ENCODE assay signal across 13 cellular contexts in genomic region chr1:39453603-39454002, GRCh38. TPM values are rescaled to one million over a fixed set of nuclear protein-coding genes. Genes with fewer than 3 reads are reported as not detected.
DNase-seq lines count a peak whose midpoint lies in the region; ATAC-seq and TF ChIP-seq lines count a peak whose summit lies in the region.
"Had no signal": no experiment of that assay in that cellular context is flagged by ENCODE, and none has a peak within 500 bp of the region (broad histone marks: within the 10 kb centered on the region; RNA-seq: fewer than 3 reads in every experiment).

No MANE protein-coding gene starts in this region.

- ATAC-seq in activated CD8-positive, alpha-beta T cell treated with anti-CD3 and anti-CD28 coated beads, Interleukin-2, amount 10 ng/mL, durations not matched to agents 7 days and 5 days, result no peak
- ATAC-seq in activated CD8-positive, alpha-beta T cell treated with anti-CD3 and anti-CD28 coated beads for 36 hours, result no peak
- ATAC-seq in esophagus mucosa (peak; percentile 45), right lobe of liver (peak; percentile 61 to 77 (median 65)), upper lobe of right lung (peak; percentile 62), GM18861 (IDR thresholded peaks at IDR 0.05; ENCODE audit: unreplicated experiment) (no peak), HG02885 (IDR thresholded peaks at IDR 0.05; ENCODE audit: poor library complexity, unreplicated experiment) (no peak)
- ATAC-seq: A549, SK-N-SH treated with all-trans-retinoic acid at 6 μM for 48 hours had no signal

- H3K36me3 Mint-ChIP-seq in activated CD8-positive, alpha-beta T cell treated with anti-CD3 and anti-CD28 coated beads, Interleukin-2, amount 10 ng/mL, durations not matched to agents 7 days and 5 days (ENCODE audit: low read depth), result peaks cover 76% of the 10 kb centered on the region
- peaks cover 54% of the 10 kb centered on the region for H3K36me3 Mint-ChIP-seq in activated CD8-positive, alpha-beta T cell treated with anti-CD3 and anti-CD28 coated beads for 36 hours (ENCODE audit: low read depth)

- TF ChIP-seq CTCF in activated CD8-positive, alpha-beta T cell treated with anti-CD3 and anti-CD28 coated beads for 36 hours (IDR thresholded peaks at IDR 0.05), result no peak
- TF ChIP-seq CTCF in right lobe of liver (IDR thresholded peaks at IDR 0.05) (no peak), upper lobe of right lung (IDR thresholded peaks at IDR 0.05) (no peak)

- intact Hi-C loops in activated CD8-positive, alpha-beta T cell treated with anti-CD3 and anti-CD28 coated beads for 36 hours (cut with micrococcal nuclease), result no loop called here
- intact Hi-C loops in right lobe of liver (cut with DNase I) (no loop called here), upper lobe of right lung (cut with DNase I) (no loop called here)

- H3K9me3 Mint-ChIP-seq in activated CD8-positive, alpha-beta T cell treated with anti-CD3 and anti-CD28 coated beads, Interleukin-2, amount 10 ng/mL, durations not matched to agents 7 days and 5 days (ENCODE audit: insufficient read depth), result no peaks in the 10 kb centered on the region
- H3K9me3 Mint-ChIP-seq in activated CD8-positive, alpha-beta T cell treated with anti-CD3 and anti-CD28 coated beads for 36 hours, result no peaks in the 10 kb centered on the region

- POLR2A ChIA-PET in activated CD8-positive, alpha-beta T cell treated with anti-CD3 and anti-CD28 coated beads, Interleukin-2, amount 10 ng/mL, durations not matched to agents 7 days and 5 days (lab: Charles Lee), result no interaction called here
- POLR2A ChIA-PET in activated CD8-positive, alpha-beta T cell treated with anti-CD3 and anti-CD28 coated beads for 36 hours (lab: Charles Lee), result no interaction called here

- H3K36me3 ChIP-seq in right lobe of liver (peaks cover 20 to 84% (median 49%) of the 10 kb centered on the region in 4 donors), upper lobe of right lung (peaks cover 100% of the 10 kb centered on the region)

- TF ChIP-seq POLR2A in right lobe of liver (IDR thresholded peaks at IDR 0.05), result no peak

- 35% methylated on average over 5 of the region's 8 CpGs for WGBS in right lobe of liver (ENCODE audit: insufficient coverage, low coverage, low lambda C conversion rate, missing lambda C conversion rate)

- no peaks in the 10 kb centered on the region for H3K9me3 ChIP-seq in right lobe of liver
- no peaks in the 10 kb centered on the region for H3K9me3 ChIP-seq in upper lobe of right lung
- H3K9me3 ChIP-seq: A549, upper lobe of left lung had no signal

- CTCF ChIA-PET in activated CD8-positive, alpha-beta T cell treated with anti-CD3 and anti-CD28 coated beads, Interleukin-2, amount 10 ng/mL, durations not matched to agents 7 days and 5 days (lab: Charles Lee), result interaction anchor here (1.2 kb wide), 1 partner anchor 85 kb away, joined by 3 read pairs; no protein-coding TSS in a partner anchor
- CTCF ChIA-PET in activated CD8-positive, alpha-beta T cell treated with anti-CD3 and anti-CD28 coated beads for 36 hours (lab: Charles Lee), result no interaction called here

- H3K4me3 Mint-ChIP-seq in activated CD8-positive, alpha-beta T cell treated with anti-CD3 and anti-CD28 coated beads, Interleukin-2, amount 10 ng/mL, durations not matched to agents 7 days and 5 days, result no peak overlapping the region
- no peak overlapping the region for H3K4me3 Mint-ChIP-seq in activated CD8-positive, alpha-beta T cell treated with anti-CD3 and anti-CD28 coated beads for 36 hours

- H3K4me1 ChIP-seq in right lobe of liver (peaks cover 0 to 28% (median 6%) of the 10 kb centered on the region in 4 donors), upper lobe of right lung (no peaks in the 10 kb centered on the region)

- H3K4me3 ChIP-seq in right lobe of liver, result no peak overlapping the region
- H3K4me3 ChIP-seq in upper lobe of right lung, result no peak overlapping the region
- H3K4me3 ChIP-seq: A549, upper lobe of left lung had no signal

- no peak for DNase-seq in activated CD8-positive, alpha-beta T cell treated with anti-CD3 and anti-CD28 coated beads, Interleukin-2, amount 10 ng/mL, durations not matched to agents 7 days and 5 days
- no peak for DNase-seq in activated CD8-positive, alpha-beta T cell treated with anti-CD3 and anti-CD28 coated beads for 36 hours
- DNase-seq in right lobe of liver (peak; percentile 82 to 85 (median 83)), upper lobe of right lung (peak; percentile 76), KG1 (lab: John Stamatoyannopoulos, UW) (no peak)
- DNase-seq: activated effector memory CD4-positive, alpha-beta T cell treated with anti-CD3 and anti-CD28 coated beads, Interleukin-2, amount 50 U/mL, for 16 hours; kidney had no signal

- peaks cover 22% of the 10 kb centered on the region for H3K4me1 Mint-ChIP-seq in activated CD8-positive, alpha-beta T cell treated with anti-CD3 and anti-CD28 coated beads, Interleukin-2, amount 10 ng/mL, durations not matched to agents 7 days and 5 days (ENCODE audit: low read depth)
- no peaks in the 10 kb centered on the region for H3K4me1 Mint-ChIP-seq in activated CD8-positive, alpha-beta T cell treated with anti-CD3 and anti-CD28 coated beads for 36 hours (ENCODE audit: low read depth)

- peak overlapping the region; percentile 23 for H3K27ac Mint-ChIP-seq in activated CD8-positive, alpha-beta T cell treated with anti-CD3 and anti-CD28 coated beads, Interleukin-2, amount 10 ng/mL, durations not matched to agents 7 days and 5 days
- H3K27ac Mint-ChIP-seq in activated CD8-positive, alpha-beta T cell treated with anti-CD3 and anti-CD28 coated beads for 36 hours, result no peak overlapping the region

- H3K27me3 ChIP-seq in right lobe of liver (no peaks in the 10 kb centered on the region), upper lobe of right lung (no peaks in the 10 kb centered on the region)
- H3K27me3 ChIP-seq: upper lobe of left lung had no signal

- no peaks in the 10 kb centered on the region for H3K27me3 Mint-ChIP-seq in activated CD8-positive, alpha-beta T cell treated with anti-CD3 and anti-CD28 coated beads, Interleukin-2, amount 10 ng/mL, durations not matched to agents 7 days and 5 days (ENCODE audit: low read depth)
- no peaks in the 10 kb centered on the region for H3K27me3 Mint-ChIP-seq in activated CD8-positive, alpha-beta T cell treated with anti-CD3 and anti-CD28 coated beads for 36 hours

- peak overlapping the region in 1 of 3 donors; percentile 34 for H3K27ac ChIP-seq in right lobe of liver
- H3K27ac ChIP-seq in upper lobe of right lung, result no peak overlapping the region
- H3K27ac ChIP-seq: A549 had no signal

RNA-seq across cellular contexts. Expression of gene BMP8A, which starts 37.8 kb away (rescaled TPM):
- under 1 TPM in 1 of 2 experiments, not detected in 1; 0.16 TPM for total RNA-seq in activated CD8-positive, alpha-beta T cell treated with anti-CD3 and anti-CD28 coated beads, Interleukin-2, amount 10 ng/mL, durations not matched to agents 7 days and 5 days
- under 1 TPM; 0.22 to 0.36 TPM for total RNA-seq in activated CD8-positive, alpha-beta T cell treated with anti-CD3 and anti-CD28 coated beads for 36 hours
- total RNA-seq in esophagus mucosa, result not detected
- under 1 TPM in 2 of 6 experiments, not detected in 4; 0.18 to 0.80 TPM for total RNA-seq in right lobe of liver
- total RNA-seq in upper lobe of right lung, result 0.29 TPM

Comparison
In these comparisons a context has a peak if more than half of its experiments do, and no peak if none do; other contexts are left out.
1. ATAC-seq: peak in esophagus mucosa (single experiment), right lobe of liver (4 of 4) and upper lobe of right lung (single experiment); none in activated CD8-positive, alpha-beta T cell treated with anti-CD3 and anti-CD28 coated beads, Interleukin-2, amount 10 ng/mL, durations not matched to agents 7 days and 5 days (single experiment), activated CD8-positive, alpha-beta T cell treated with anti-CD3 and anti-CD28 coated beads for 36 hours (single experiment), GM18861 (single experiment) and HG02885 (single experiment).
2. DNase-seq: peak in right lobe of liver (3 of 3) and upper lobe of right lung (single experiment); none in activated CD8-positive, alpha-beta T cell treated with anti-CD3 and anti-CD28 coated beads, Interleukin-2, amount 10 ng/mL, durations not matched to agents 7 days and 5 days (single experiment), activated CD8-positive, alpha-beta T cell treated with anti-CD3 and anti-CD28 coated beads for 36 hours (single experiment) and KG1 (single experiment).